In genomic region chr12:109597795-109598427, GRCh38 we compare ENCODE assay signal across 1 cellular context.
TF ChIP-seq lines count a peak whose summit lies in the region.

No MANE protein-coding gene starts in this region.

TF ChIP-seq in HepG2, 621 proteins besides CTCF, POLR2A, EP300 and RAD21 (continued from another document and continues in another):
- TF ChIP-seq, protein P1, sequence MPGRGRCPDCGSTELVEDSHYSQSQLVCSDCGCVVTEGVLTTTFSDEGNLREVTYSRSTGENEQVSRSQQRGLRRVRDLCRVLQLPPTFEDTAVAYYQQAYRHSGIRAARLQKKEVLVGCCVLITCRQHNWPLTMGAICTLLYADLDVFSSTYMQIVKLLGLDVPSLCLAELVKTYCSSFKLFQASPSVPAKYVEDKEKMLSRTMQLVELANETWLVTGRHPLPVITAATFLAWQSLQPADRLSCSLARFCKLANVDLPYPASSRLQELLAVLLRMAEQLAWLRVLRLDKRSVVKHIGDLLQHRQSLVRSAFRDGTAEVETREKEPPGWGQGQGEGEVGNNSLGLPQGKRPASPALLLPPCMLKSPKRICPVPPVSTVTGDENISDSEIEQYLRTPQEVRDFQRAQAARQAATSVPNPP (CRISPR knock-in tag; IDR thresholded peaks at IDR 0.05) = 0 out of 2 replicates have a peak, but pooled peaks have one; percentile 62
- TF ChIP-seq ZNF17 (CRISPR knock-in tag; IDR thresholded peaks at IDR 0.05) (no peak), NFYC (CRISPR knock-in tag; IDR thresholded peaks at IDR 0.05) (peak; percentile 22; the same call in 1 of the 2 replicates), ATRX (CRISPR knock-in tag; IDR thresholded peaks at IDR 0.05; ENCODE audit: borderline replicate concordance) (no peak), ZNF234 (CRISPR knock-in tag; conservative IDR thresholded peaks at IDR 0.05) (no peak), IRF2 (CRISPR knock-in tag; IDR thresholded peaks at IDR 0.05) (peak; percentile 66; the same call in 1 of the 2 replicates), PAX8 (CRISPR knock-in tag; IDR thresholded peaks at IDR 0.05; ENCODE audit: borderline replicate concordance) (no peak), ZNF781 (CRISPR knock-in tag; IDR thresholded peaks at IDR 0.05; ENCODE audit: borderline replicate concordance, not compliant biosample characterization) (no peak), MAX (IDR thresholded peaks at IDR 0.05) (peak; percentile 72), SAP130 (CRISPR knock-in tag; IDR thresholded peaks at IDR 0.05; ENCODE audit: low read depth) (peak; percentile 61), ATF7-NPFF (CRISPR knock-in tag; IDR thresholded peaks at IDR 0.05; ENCODE audit: low read depth) (no peak), RARG (CRISPR knock-in tag; IDR thresholded peaks at IDR 0.05; ENCODE audit: low read depth) (no peak), CAMTA2 (CRISPR knock-in tag; IDR thresholded peaks at IDR 0.05; ENCODE audit: borderline replicate concordance) (0 out of 2 replicates have a peak, but pooled peaks have one; percentile 59), ZNF251 (CRISPR knock-in tag; IDR thresholded peaks at IDR 0.05) (no peak), ZNF468 (CRISPR knock-in tag; IDR thresholded peaks at IDR 0.05) (peak; percentile 71; the same call in 1 of the 2 replicates), NFKBIZ (CRISPR knock-in tag; IDR thresholded peaks at IDR 0.05) (0 out of 2 replicates have a peak, but pooled peaks have one; percentile 8), KLF16 (CRISPR knock-in tag; IDR thresholded peaks at IDR 0.05) (peak in 1 of 2 experiments; percentile 37; a peak in 2 of 4 replicates), ZNF589 (CRISPR knock-in tag; conservative IDR thresholded peaks at IDR 0.05) (0 out of 2 replicates have a peak, but pooled peaks have one; percentile 44), SMC3 (IDR thresholded peaks at IDR 0.05; ENCODE audit: low read length) (peak; percentile 67), SSRP1 (CRISPR knock-in tag; IDR thresholded peaks at IDR 0.05) (0 out of 2 replicates have a peak, but pooled peaks have one; percentile 38), NFKB2 (CRISPR knock-in tag; IDR thresholded peaks at IDR 0.05; ENCODE audit: borderline replicate concordance) (no peak; the same call in 1 of the 2 replicates), ZNF253 (CRISPR knock-in tag; IDR thresholded peaks at IDR 0.05; ENCODE audit: borderline replicate concordance) (peak; percentile 76; the same call in 1 of the 2 replicates), PHF21A (CRISPR knock-in tag; IDR thresholded peaks at IDR 0.05) (peak; percentile 62), RXRA (CRISPR knock-in tag; IDR thresholded peaks at IDR 0.05) (no peak), NR0B2 (CRISPR knock-in tag; IDR thresholded peaks at IDR 0.05) (no peak), ZNF503 (CRISPR knock-in tag; IDR thresholded peaks at IDR 0.05) (no peak), HOXD1 (CRISPR knock-in tag; IDR thresholded peaks at IDR 0.05) (no peak), HINFP (CRISPR knock-in tag; IDR thresholded peaks at IDR 0.05; ENCODE audit: low read depth) (peak; percentile 17; the same call in 1 of the 2 replicates), KLF11 (CRISPR knock-in tag; IDR thresholded peaks at IDR 0.05) (peak; percentile 49; the same call in 1 of the 2 replicates), PTBP1 (IDR thresholded peaks at IDR 0.05; ENCODE audit: low read depth, low read length, poor library complexity, severe bottlenecking) (no peak), MED1 (CRISPR knock-in tag; IDR thresholded peaks at IDR 0.05) (peak; percentile 56; the same call in 1 of the 2 replicates), ZBTB21 (CRISPR knock-in tag; IDR thresholded peaks at IDR 0.05) (no peak), GABPA (IDR thresholded peaks at IDR 0.05; ENCODE audit: low read depth, low read length) (no peak), GABPA (CRISPR knock-in tag; IDR thresholded peaks at IDR 0.05; ENCODE audit: low read depth) (peak; percentile 25; the same call in 1 of the 2 replicates), ETV5 (CRISPR knock-in tag; IDR thresholded peaks at IDR 0.05; ENCODE audit: borderline replicate concordance) (peak; percentile 26; the same call in 1 of the 2 replicates), TBL1XR1 (IDR thresholded peaks at IDR 0.05; ENCODE audit: borderline replicate concordance, low read length, partially characterized antibody) (no peak), ZNF282 (IDR thresholded peaks at IDR 0.05; ENCODE audit: partially characterized antibody) (no peak), KDM2A (CRISPR knock-in tag; IDR thresholded peaks at IDR 0.05; ENCODE audit: borderline replicate concordance, low read depth) (peak; percentile 88), AFF4 (CRISPR knock-in tag; IDR thresholded peaks at IDR 0.05) (no peak), ZNF768 (CRISPR knock-in tag; IDR thresholded peaks at IDR 0.05) (peak; percentile 94), TBX3 (IDR thresholded peaks at IDR 0.05; ENCODE audit: borderline replicate concordance) (0 out of 2 replicates have a peak, but pooled peaks have one; percentile 13), FOXP1 (IDR thresholded peaks at IDR 0.05) (no peak), FOXP1 (CRISPR knock-in tag; IDR thresholded peaks at IDR 0.05) (peak; percentile 27; the same call in 1 of the 2 replicates), ZNF777 (CRISPR knock-in tag; IDR thresholded peaks at IDR 0.05) (no peak), ZNF224 (CRISPR knock-in tag; IDR thresholded peaks at IDR 0.05) (no peak; the same call in 1 of the 2 replicates), SIN3A (IDR thresholded peaks at IDR 0.05; ENCODE audit: borderline replicate concordance, low read depth, low read length) (0 out of 2 replicates have a peak, but pooled peaks have one; percentile 47), ZNF556 (CRISPR knock-in tag; IDR thresholded peaks at IDR 0.05; ENCODE audit: borderline replicate concordance) (peak; percentile 30; the same call in 1 of the 2 replicates), ZNF383 (CRISPR knock-in tag; IDR thresholded peaks at IDR 0.05; ENCODE audit: borderline replicate concordance) (no peak), CENPBD1 (CRISPR knock-in tag; IDR thresholded peaks at IDR 0.05; ENCODE audit: borderline replicate concordance, low read depth) (no peak), CENPX (CRISPR knock-in tag; IDR thresholded peaks at IDR 0.05) (no peak), ZNF10 (CRISPR knock-in tag; IDR thresholded peaks at IDR 0.05; ENCODE audit: borderline replicate concordance, low read depth) (no peak)
- TF ChIP-seq, protein P2, sequence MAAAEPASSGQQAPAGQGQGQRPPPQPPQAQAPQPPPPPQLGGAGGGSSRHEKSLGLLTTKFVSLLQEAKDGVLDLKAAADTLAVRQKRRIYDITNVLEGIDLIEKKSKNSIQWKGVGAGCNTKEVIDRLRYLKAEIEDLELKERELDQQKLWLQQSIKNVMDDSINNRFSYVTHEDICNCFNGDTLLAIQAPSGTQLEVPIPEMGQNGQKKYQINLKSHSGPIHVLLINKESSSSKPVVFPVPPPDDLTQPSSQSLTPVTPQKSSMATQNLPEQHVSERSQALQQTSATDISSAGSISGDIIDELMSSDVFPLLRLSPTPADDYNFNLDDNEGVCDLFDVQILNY (CRISPR knock-in tag; conservative IDR thresholded peaks at IDR 0.05) = no peak
- TF ChIP-seq, protein P3, sequence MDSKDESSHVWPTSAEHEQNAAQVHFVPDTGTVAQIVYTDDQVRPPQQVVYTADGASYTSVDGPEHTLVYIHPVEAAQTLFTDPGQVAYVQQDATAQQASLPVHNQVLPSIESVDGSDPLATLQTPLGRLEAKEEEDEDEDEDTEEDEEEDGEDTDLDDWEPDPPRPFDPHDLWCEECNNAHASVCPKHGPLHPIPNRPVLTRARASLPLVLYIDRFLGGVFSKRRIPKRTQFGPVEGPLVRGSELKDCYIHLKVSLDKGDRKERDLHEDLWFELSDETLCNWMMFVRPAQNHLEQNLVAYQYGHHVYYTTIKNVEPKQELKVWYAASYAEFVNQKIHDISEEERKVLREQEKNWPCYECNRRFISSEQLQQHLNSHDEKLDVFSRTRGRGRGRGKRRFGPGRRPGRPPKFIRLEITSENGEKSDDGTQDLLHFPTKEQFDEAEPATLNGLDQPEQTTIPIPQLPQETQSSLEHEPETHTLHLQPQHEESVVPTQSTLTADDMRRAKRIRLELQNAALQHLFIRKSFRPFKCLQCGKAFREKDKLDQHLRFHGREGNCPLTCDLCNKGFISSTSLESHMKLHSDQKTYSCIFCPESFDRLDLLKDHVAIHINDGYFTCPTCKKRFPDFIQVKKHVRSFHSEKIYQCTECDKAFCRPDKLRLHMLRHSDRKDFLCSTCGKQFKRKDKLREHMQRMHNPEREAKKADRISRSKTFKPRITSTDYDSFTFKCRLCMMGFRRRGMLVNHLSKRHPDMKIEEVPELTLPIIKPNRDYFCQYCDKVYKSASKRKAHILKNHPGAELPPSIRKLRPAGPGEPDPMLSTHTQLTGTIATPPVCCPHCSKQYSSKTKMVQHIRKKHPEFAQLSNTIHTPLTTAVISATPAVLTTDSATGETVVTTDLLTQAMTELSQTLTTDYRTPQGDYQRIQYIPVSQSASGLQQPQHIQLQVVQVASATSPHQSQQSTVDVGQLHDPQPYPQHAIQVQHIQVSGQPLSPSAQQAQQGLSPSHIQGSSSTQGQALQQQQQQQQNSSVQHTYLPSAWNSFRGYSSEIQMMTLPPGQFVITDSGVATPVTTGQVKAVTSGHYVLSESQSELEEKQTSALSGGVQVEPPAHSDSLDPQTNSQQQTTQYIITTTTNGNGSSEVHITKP (CRISPR knock-in tag; IDR thresholded peaks at IDR 0.05; ENCODE audit: low read depth) = peak; percentile 78; the same call in 1 of the 2 replicates
- TF ChIP-seq, protein P4, sequence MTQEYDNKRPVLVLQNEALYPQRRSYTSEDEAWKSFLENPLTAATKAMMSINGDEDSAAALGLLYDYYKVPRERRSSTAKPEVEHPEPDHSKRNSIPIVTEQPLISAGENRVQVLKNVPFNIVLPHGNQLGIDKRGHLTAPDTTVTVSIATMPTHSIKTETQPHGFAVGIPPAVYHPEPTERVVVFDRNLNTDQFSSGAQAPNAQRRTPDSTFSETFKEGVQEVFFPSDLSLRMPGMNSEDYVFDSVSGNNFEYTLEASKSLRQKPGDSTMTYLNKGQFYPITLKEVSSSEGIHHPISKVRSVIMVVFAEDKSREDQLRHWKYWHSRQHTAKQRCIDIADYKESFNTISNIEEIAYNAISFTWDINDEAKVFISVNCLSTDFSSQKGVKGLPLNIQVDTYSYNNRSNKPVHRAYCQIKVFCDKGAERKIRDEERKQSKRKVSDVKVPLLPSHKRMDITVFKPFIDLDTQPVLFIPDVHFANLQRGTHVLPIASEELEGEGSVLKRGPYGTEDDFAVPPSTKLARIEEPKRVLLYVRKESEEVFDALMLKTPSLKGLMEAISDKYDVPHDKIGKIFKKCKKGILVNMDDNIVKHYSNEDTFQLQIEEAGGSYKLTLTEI (CRISPR knock-in tag; conservative IDR thresholded peaks at IDR 0.05) = no peak
